29 cellular contexts compared by ENCODE assay signal in the genomic region with DNA sequence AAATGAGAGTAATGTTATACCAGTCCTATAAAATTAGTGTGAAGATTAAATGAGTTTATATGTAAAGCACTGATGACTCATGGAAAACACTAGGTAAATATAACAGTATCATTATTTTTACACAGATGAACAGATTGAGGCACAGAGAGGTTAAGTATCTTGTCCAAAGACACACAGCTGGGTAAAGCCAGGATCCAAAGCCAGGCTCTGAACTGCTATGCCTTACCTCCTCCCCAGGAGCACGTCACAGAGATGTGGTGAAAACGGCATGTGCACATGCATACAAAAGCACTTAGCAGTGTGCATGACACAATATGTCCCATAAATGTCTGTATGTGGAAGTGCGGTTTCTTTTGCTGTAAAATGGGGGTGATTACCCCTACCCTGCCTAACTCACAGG. TPM values are rescaled to one million over a fixed set of nuclear protein-coding genes. Genes with fewer than 3 reads are reported as not detected.
DNase-seq lines count a peak whose midpoint lies in the region; ATAC-seq, FAIRE-seq and TF ChIP-seq lines count a peak whose summit lies in the region.
"Had no signal": no experiment of that assay in that cellular context is flagged by ENCODE, and none has a peak within 500 bp of the region (broad histone marks: within the 10 kb centered on the region; RNA-seq: fewer than 3 reads in every experiment).

No MANE protein-coding gene starts in this region.

- no peaks in the 10 kb centered on the region for H3K9me3 Mint-ChIP-seq in activated naive CD4-positive, alpha-beta T cell treated with anti-CD3 and anti-CD28 coated beads, Interleukin-2, amount 50 U/mL, for 72 hours
- peaks cover 3% of the 10 kb centered on the region for H3K9me3 Mint-ChIP-seq in activated naive CD4-positive, alpha-beta T cell treated with anti-CD3 and anti-CD28 coated beads, Interleukin-2, amount 10 ng/mL, durations not matched to agents 7 days and 5 days
- H3K9me3 Mint-ChIP-seq in activated naive CD8-positive, alpha-beta T cell treated with anti-CD3 and anti-CD28 coated beads for 36 hours = no peaks in the 10 kb centered on the region
- peaks cover 9% of the 10 kb centered on the region for H3K9me3 Mint-ChIP-seq in mesothelial cell of epicardium
- H3K9me3 Mint-ChIP-seq: CD8-positive, alpha-beta memory T cell; GM23338 had no signal

- H3K27ac Mint-ChIP-seq in activated naive CD4-positive, alpha-beta T cell treated with anti-CD3 and anti-CD28 coated beads, Interleukin-2, amount 50 U/mL, for 72 hours = peak overlapping the region; percentile 17 to 25
- H3K27ac Mint-ChIP-seq in activated naive CD4-positive, alpha-beta T cell treated with anti-CD3 and anti-CD28 coated beads, Interleukin-2, amount 10 ng/mL, durations not matched to agents 7 days and 5 days = no peak overlapping the region
- H3K27ac Mint-ChIP-seq in activated naive CD8-positive, alpha-beta T cell treated with anti-CD3 and anti-CD28 coated beads for 36 hours = peak overlapping the region; percentile 47
- H3K27ac Mint-ChIP-seq in mesothelial cell of epicardium = no peak overlapping the region
- H3K27ac Mint-ChIP-seq: GM23338 had no signal

- no peak overlapping the region for H3K27ac ChIP-seq in left lung
- H3K27ac ChIP-seq: BLaER1 treated with 17β-estradiol and CSF1 and Interleukin-3, amounts not matched to agents 10 nM and 100 nM; PC-9; SJCRH30 had no signal

- TF ChIP-seq CTCF in left lung (IDR thresholded peaks at IDR 0.05) (no peak), mesothelial cell of epicardium (IDR thresholded peaks at IDR 0.05; ENCODE audit: unreplicated experiment) (no peak)

- no peak for TF ChIP-seq POLR2A in GM12891 (IDR thresholded peaks at IDR 0.05; ENCODE audit: low read depth, low read length)

- H3K36me3 Mint-ChIP-seq in activated naive CD4-positive, alpha-beta T cell treated with anti-CD3 and anti-CD28 coated beads, Interleukin-2, amount 50 U/mL, for 72 hours = peaks cover 27 to 39% of the 10 kb centered on the region in 2 donors
- peaks cover 44% of the 10 kb centered on the region for H3K36me3 Mint-ChIP-seq in activated naive CD4-positive, alpha-beta T cell treated with anti-CD3 and anti-CD28 coated beads, Interleukin-2, amount 10 ng/mL, durations not matched to agents 7 days and 5 days
- peaks cover 22% of the 10 kb centered on the region for H3K36me3 Mint-ChIP-seq in activated naive CD8-positive, alpha-beta T cell treated with anti-CD3 and anti-CD28 coated beads for 36 hours
- H3K36me3 Mint-ChIP-seq in mesothelial cell of epicardium = no peaks in the 10 kb centered on the region

- no peaks in the 10 kb centered on the region for H3K27me3 ChIP-seq in left lung
- H3K27me3 ChIP-seq: BLaER1 treated with 17β-estradiol and CSF1 and Interleukin-3, amounts not matched to agents 10 nM and 100 nM; SJCRH30 had no signal

- H3K9me3 ChIP-seq in left lung = no peaks in the 10 kb centered on the region
- H3K9me3 ChIP-seq: HAP-1, SJCRH30 had no signal

- H3K4me1 Mint-ChIP-seq in activated naive CD4-positive, alpha-beta T cell treated with anti-CD3 and anti-CD28 coated beads, Interleukin-2, amount 10 ng/mL, durations not matched to agents 7 days and 5 days = peaks cover 85% of the 10 kb centered on the region
- H3K4me1 Mint-ChIP-seq in activated naive CD8-positive, alpha-beta T cell treated with anti-CD3 and anti-CD28 coated beads for 36 hours = peaks cover 75% of the 10 kb centered on the region
- peaks cover 13% of the 10 kb centered on the region for H3K4me1 Mint-ChIP-seq in mesothelial cell of epicardium

- H3K4me1 ChIP-seq in left lung = peaks cover 0 to 8% of the 10 kb centered on the region in 2 donors
- H3K4me1 ChIP-seq: HAP-1 had no signal

- ATAC-seq in activated naive CD4-positive, alpha-beta T cell treated with anti-CD3 and anti-CD28 coated beads, Interleukin-2, amount 50 U/mL, for 72 hours = no peak
- ATAC-seq in left lung = no peak
- ATAC-seq: GM12878, Right ventricle myocardium inferior had no signal

- no peak overlapping the region for H3K4me3 ChIP-seq in left lung
- H3K4me3 ChIP-seq: BLaER1 treated with 17β-estradiol and CSF1 and Interleukin-3, amounts not matched to agents 10 nM and 100 nM; GM12878; GM23338; HAP-1; PC-9; SJCRH30 had no signal

- no peaks in the 10 kb centered on the region for H3K36me3 ChIP-seq in left lung
- H3K36me3 ChIP-seq: BLaER1 treated with 17β-estradiol and CSF1 and Interleukin-3, amounts not matched to agents 10 nM and 100 nM; HAP-1 had no signal

- H3K27me3 Mint-ChIP-seq in activated naive CD4-positive, alpha-beta T cell treated with anti-CD3 and anti-CD28 coated beads, Interleukin-2, amount 10 ng/mL, durations not matched to agents 7 days and 5 days = peaks cover 56% of the 10 kb centered on the region
- H3K27me3 Mint-ChIP-seq in activated naive CD8-positive, alpha-beta T cell treated with anti-CD3 and anti-CD28 coated beads for 36 hours = peaks cover 7% of the 10 kb centered on the region
- peaks cover 7% of the 10 kb centered on the region for H3K27me3 Mint-ChIP-seq in mesothelial cell of epicardium (ENCODE audit: low read depth)
- H3K27me3 Mint-ChIP-seq: CD8-positive, alpha-beta memory T cell had no signal

- no peak overlapping the region for H3K4me3 Mint-ChIP-seq in activated naive CD4-positive, alpha-beta T cell treated with anti-CD3 and anti-CD28 coated beads, Interleukin-2, amount 10 ng/mL, durations not matched to agents 7 days and 5 days
- H3K4me3 Mint-ChIP-seq in activated naive CD8-positive, alpha-beta T cell treated with anti-CD3 and anti-CD28 coated beads for 36 hours = no peak overlapping the region
- no peak overlapping the region for H3K4me3 Mint-ChIP-seq in mesothelial cell of epicardium
- H3K4me3 Mint-ChIP-seq: GM23338 had no signal

- CTCF ChIA-PET in activated naive CD4-positive, alpha-beta T cell treated with anti-CD3 and anti-CD28 coated beads, Interleukin-2, amount 10 ng/mL, durations not matched to agents 7 days and 5 days (lab: Charles Lee) = interaction anchor here (1.8 to 4.4 kb wide), 2 partner anchors 54 to 64 kb away, joined by 3 to 19 read pairs; no protein-coding TSS in a partner anchor

- peak; percentile 33 for FAIRE-seq in GM12891 (lab: Jason Lieb, UNC)
- FAIRE-seq: A204.1, GM12878 had no signal

- in situ Hi-C loops in ACHN (cut with HindIII; ENCODE audit: low pct_ligation_motif_present, low pct_unique_long_range_greater_than_20kb, low sequenced_read_pairs) = no loop called here

- DNase-seq in activated naive CD4-positive, alpha-beta T cell treated with anti-CD3 and anti-CD28 coated beads, Interleukin-2, amount 50 U/mL, for 72 hours (ENCODE audit: low spot score in 2 of 2) = no peak
- no peak for DNase-seq in activated naive CD4-positive, alpha-beta T cell treated with anti-CD3 and anti-CD28 coated beads, Interleukin-2, amount 10 ng/mL, durations not matched to agents 7 days and 5 days
- DNase-seq in GM12891 (ENCODE audit: insufficient read length, low spot score) (no peak), left lung (no peak), mesothelial cell of epicardium (ENCODE audit: low spot score in 2 of 2, unreplicated experiment in 2 of 2) (no peak), ACHN (no peak)
- DNase-seq in activated naive CD8-positive, alpha-beta T cell treated with anti-CD3 and anti-CD28 coated beads for 36 hours = no peak
- DNase-seq: AML-193; CD8-positive, alpha-beta memory T cell; DMS 273 treated with DMSO at 0.1 percent for 48 hours; DMS79; GDM1; Kasumi-1; NCI-H1436; NCI-H187; NCI-H2081 treated with DMSO at 0.1 percent for 48 hours; NCI-H2171; NCI-H226; NCI-H510A; NCI-H774; NK-92 treated with Interleukin-12 subunit alpha and Interleukin-12 subunit beta, amount 100 ng/mL, for 24 hours; PC-9 had no signal

- intact Hi-C loops in left lung (cut with DNase I) = no loop called here

TF ChIP-seq in GM12891, 5 proteins besides CTCF, POLR2A, EP300 and RAD21:
- TF ChIP-seq POU2F2 (IDR thresholded peaks at IDR 0.05; ENCODE audit: low read depth, low read length) (no peak), TAF1 (IDR thresholded peaks at IDR 0.05; ENCODE audit: low read depth, low read length) (no peak), SPI1 (IDR thresholded peaks at IDR 0.05; ENCODE audit: low read depth, low read length) (no peak), POLR2AphosphoS5 (IDR thresholded peaks at IDR 0.05; ENCODE audit: low read depth, low read length) (no peak), PAX5 (IDR thresholded peaks at IDR 0.05; ENCODE audit: insufficient read depth, low read length, severe bottlenecking) (no peak)

RNA-seq across cellular contexts. Expression of gene MAN1C1, which starts 56.9 kb away (rescaled TPM):
- total RNA-seq in activated naive CD4-positive, alpha-beta T cell treated with anti-CD3 and anti-CD28 coated beads, Interleukin-2, amount 50 U/mL, for 72 hours = 10 to 100 TPM in 1 of 2 donors, 1 to 10 TPM in 1; 8.8 to 15.3 TPM
- 0.94 TPM for polyA plus RNA-seq in GM12891 (2012; ENCODE audit: low read depth, missing spikeins)
- total RNA-seq in activated naive CD8-positive, alpha-beta T cell treated with anti-CD3 and anti-CD28 coated beads for 36 hours = 1 to 10 TPM; 5.1 to 5.3 TPM
- total RNA-seq in left lung (10 to 100 TPM; 15.3 to 20.3 TPM), mesothelial cell of epicardium (2.9 to 3.2 TPM (median 2.9 TPM) in 3 replicates)

Comparison
In these comparisons a context has a peak if more than half of its experiments do, and no peak if none do; other contexts are left out.
1. H3K27ac Mint-ChIP-seq: peak in activated naive CD4-positive, alpha-beta T cell treated with anti-CD3 and anti-CD28 coated beads, Interleukin-2, amount 50 U/mL, for 72 hours (2 of 2) and activated naive CD8-positive, alpha-beta T cell treated with anti-CD3 and anti-CD28 coated beads for 36 hours (single experiment); none in activated naive CD4-positive, alpha-beta T cell treated with anti-CD3 and anti-CD28 coated beads, Interleukin-2, amount 10 ng/mL, durations not matched to agents 7 days and 5 days (single experiment) and mesothelial cell of epicardium (single experiment).